ENCODE assay signal across 8 cellular contexts in genomic region chr1:72037745-72038343, GRCh38.
DNase-seq lines count a peak whose midpoint lies in the region; ATAC-seq and TF ChIP-seq lines count a peak whose summit lies in the region.

No MANE protein-coding gene starts in this region.

- dilution Hi-C loops in IMR-90 (cut with HindIII; ENCODE audit: low sequenced_read_pairs, unreplicated experiment) = no loop called here

- no peak overlapping the region for H2AK5ac ChIP-seq in IMR-90 (ENCODE audit: low read depth, low read length)

- H3K27me3 Mint-ChIP-seq in stimulated activated memory B cell treated with anti-CD40 and anti-IgM and Interleukin-4, amounts not matched to agents 10 μg/mL and 1 μg/mL and 100 μg/mL, for 72 hours = no peaks in the 10 kb centered on the region

- no peak overlapping the region for H3K56ac ChIP-seq in IMR-90 (ENCODE audit: extremely low read depth, insufficient read depth, low read length)

- CTCF ChIA-PET in BJ (lab: Yijun Ruan, JAX) (interaction anchor here (0.7 to 1.5 kb wide), 7 partner anchors 12 to 943 kb away, joined by 3 to 11 read pairs (median 3); no protein-coding TSS in a partner anchor), IMR-90 (lab: Yijun Ruan, JAX) (interaction anchor here (0.6 to 1.5 kb wide), 10 partner anchors 10 to 841 kb away, joined by 3 to 7 read pairs (median 3); no protein-coding TSS in a partner anchor)

- H3K27ac ChIP-seq in IMR-90 (ENCODE audit: insufficient read depth, low read length) = no peak overlapping the region
- no peak overlapping the region for H3K27ac ChIP-seq in foreskin keratinocyte
- H3K27ac ChIP-seq in smooth muscle cell (ENCODE audit: low read depth) = no peak overlapping the region

- no peaks in the 10 kb centered on the region for H3F3A ChIP-seq in smooth muscle cell (ENCODE audit: low read depth)

- H3K36me3 Mint-ChIP-seq in stimulated activated memory B cell treated with anti-CD40 and anti-IgM and Interleukin-4, amounts not matched to agents 10 μg/mL and 1 μg/mL and 100 μg/mL, for 72 hours = no peaks in the 10 kb centered on the region

- H2AFZ ChIP-seq in IMR-90 (replicated peaks; ENCODE audit: low read length, poor library complexity) (no peak overlapping the region), smooth muscle cell (ENCODE audit: low read depth) (no peak overlapping the region)

- H4K8ac ChIP-seq in IMR-90 (ENCODE audit: low read depth in 2 of 2, low read length in 2 of 2) = no peak overlapping the region

- no peak overlapping the region for H3K23ac ChIP-seq in IMR-90 (ENCODE audit: low read depth, low read length)

- no peaks in the 10 kb centered on the region; a peak in 1 of 4 replicates for H3K79me1 ChIP-seq in IMR-90 (ENCODE audit: low read depth in 1 of 2, low read length in 2 of 2)

- BruUV-seq in IMR-90 (replicated peaks; lab: Mats Ljungman, UMichigan) = no TSS peak

- no peak overlapping the region for H4K5ac ChIP-seq in IMR-90 (ENCODE audit: low read depth, low read length)

- TF ChIP-seq CTCF in BJ (IDR thresholded peaks at IDR 0.05; ENCODE audit: insufficient read depth, low read depth, low read length) (peak; percentile 60), IMR-90 (conservative IDR thresholded peaks at IDR 0.05; ENCODE audit: low read depth, low read length) (peak; percentile 59), foreskin keratinocyte (conservative IDR thresholded peaks at IDR 0.05) (peak; percentile 71), smooth muscle cell (IDR thresholded peaks at IDR 0.05; ENCODE audit: borderline replicate concordance, insufficient read depth, poor library complexity, severe bottlenecking) (peak; percentile 73)

- H3K14ac ChIP-seq in IMR-90 (replicated peaks; ENCODE audit: low read depth, low read length) = no peak overlapping the region

- H3K9me3 ChIP-seq in IMR-90 (ENCODE audit: control insufficient read depth, insufficient read depth, low read length) (no peaks in the 10 kb centered on the region), smooth muscle cell (replicated peaks; ENCODE audit: low read depth) (no peaks in the 10 kb centered on the region)

- no peak overlapping the region for H3K4me3 Mint-ChIP-seq in stimulated activated memory B cell treated with anti-CD40 and anti-IgM and Interleukin-4, amounts not matched to agents 10 μg/mL and 1 μg/mL and 100 μg/mL, for 72 hours

- H3K9ac ChIP-seq in IMR-90 (ENCODE audit: low read depth, low read length) (no peak overlapping the region), smooth muscle cell (ENCODE audit: low read depth) (no peak overlapping the region)

- DNase-seq in BJ (ENCODE audit: low read depth) (no peak), IMR-90 (peak; percentile 49), SK-N-DZ (ENCODE audit: low spot score) (peak; percentile 25), foreskin keratinocyte (peak; percentile 8 to 20), smooth muscle cell (lab: John Stamatoyannopoulos, UW; ENCODE audit: unreplicated experiment) (no peak), NCI-H2227 treated with DMSO at 0.1 percent for 48 hours (lab: John Stamatoyannopoulos, UW) (no peak)

- H4K20me1 ChIP-seq in IMR-90 (ENCODE audit: insufficient read depth, low read length) = no peaks in the 10 kb centered on the region
- no peaks in the 10 kb centered on the region for H4K20me1 ChIP-seq in smooth muscle cell (ENCODE audit: low read depth)

- no peak overlapping the region for H4K91ac ChIP-seq in IMR-90 (ENCODE audit: insufficient read depth, low read depth, low read length)

- no peaks in the 10 kb centered on the region for H3K9me1 ChIP-seq in IMR-90 (ENCODE audit: insufficient read depth, low read length)

- no peak overlapping the region for H3K4ac ChIP-seq in IMR-90 (ENCODE audit: low read depth, low read length)

- H2BK5ac ChIP-seq in IMR-90 (ENCODE audit: low read depth, low read length, poor library complexity, severe bottlenecking) = no peak overlapping the region

- TF ChIP-seq RAD21 in IMR-90 (IDR thresholded peaks at IDR 0.05; ENCODE audit: low read length) = peak; percentile 58

- no peak overlapping the region for H2BK15ac ChIP-seq in IMR-90 (ENCODE audit: low read depth, low read length)

- ATAC-seq in GM18505 (IDR thresholded peaks at IDR 0.05; ENCODE audit: unreplicated experiment) = peak; percentile 57
- peak; percentile 40; the same call in 1 of the 2 replicates for ATAC-seq in IMR-90 (ENCODE audit: low read depth)
- peak; percentile 62 for ATAC-seq in foreskin keratinocyte
- ATAC-seq in stimulated activated memory B cell treated with anti-CD40 and anti-IgM and Interleukin-4, amounts not matched to agents 10 μg/mL and 1 μg/mL and 100 μg/mL, for 72 hours = no peak

- H3K4me2 ChIP-seq in IMR-90 (ENCODE audit: low read depth, low read length) = no peak overlapping the region
- no peak overlapping the region for H3K4me2 ChIP-seq in smooth muscle cell

- POLR2A ChIA-PET in BJ (lab: Charles Lee) = no interaction called here
- POLR2A ChIA-PET in IMR-90 (lab: Charles Lee; ENCODE audit: unreplicated experiment) = no interaction called here

- H3K36me3 ChIP-seq in BJ (ENCODE audit: control insufficient read depth, insufficient read depth, low read length) (no peaks in the 10 kb centered on the region), IMR-90 (ENCODE audit: control insufficient read depth, insufficient read depth, low read length) (no peaks in the 10 kb centered on the region), smooth muscle cell (ENCODE audit: low read depth) (no peaks in the 10 kb centered on the region)

- no peaks in the 10 kb centered on the region for H3K9me3 Mint-ChIP-seq in stimulated activated memory B cell treated with anti-CD40 and anti-IgM and Interleukin-4, amounts not matched to agents 10 μg/mL and 1 μg/mL and 100 μg/mL, for 72 hours

- H2BK120ac ChIP-seq in IMR-90 (ENCODE audit: low read depth, low read length) = no peak overlapping the region

- no peak overlapping the region for H2BK20ac ChIP-seq in IMR-90 (ENCODE audit: low read depth, low read length)

- H3K18ac ChIP-seq in IMR-90 (ENCODE audit: low read depth, low read length) = no peak overlapping the region

- H3K4me1 Mint-ChIP-seq in stimulated activated memory B cell treated with anti-CD40 and anti-IgM and Interleukin-4, amounts not matched to agents 10 μg/mL and 1 μg/mL and 100 μg/mL, for 72 hours = no peaks in the 10 kb centered on the region

- H3K4me1 ChIP-seq in IMR-90 (ENCODE audit: control insufficient read depth, insufficient read depth, low read length) (no peaks in the 10 kb centered on the region), foreskin keratinocyte (no peaks in the 10 kb centered on the region), smooth muscle cell (ENCODE audit: low read depth) (no peaks in the 10 kb centered on the region)

- H2AK9ac ChIP-seq in IMR-90 (replicated peaks; ENCODE audit: low read depth, low read length, poor library complexity) = no peak overlapping the region

- TF ChIP-seq POLR2A in GM18505 (IDR thresholded peaks at IDR 0.05; ENCODE audit: borderline replicate concordance, extremely low read depth, insufficient read depth, insufficient read length) (no peak), IMR-90 (IDR thresholded peaks at IDR 0.05; ENCODE audit: low read depth, low read length) (no peak)

- in situ Hi-C loops in IMR-90 (cut with MboI; ENCODE audit: low sequenced_read_pairs) = loop anchor here (5.0 to 25.0 kb wide), 2 partner anchors 451 to 951 kb away; partner anchors contain the start of gene ZRANB2

- H3K27me3 ChIP-seq in BJ (ENCODE audit: control insufficient read depth, insufficient read depth, low read length) = no peaks in the 10 kb centered on the region
- no peaks in the 10 kb centered on the region for H3K27me3 ChIP-seq in IMR-90 (ENCODE audit: control insufficient read depth, insufficient read depth, low read length)
- no peaks in the 10 kb centered on the region for H3K27me3 ChIP-seq in foreskin keratinocyte
- no peaks in the 10 kb centered on the region for H3K27me3 ChIP-seq in smooth muscle cell (ENCODE audit: low read depth)

- intact Hi-C loops in IMR-90 (cut with micrococcal nuclease) = loop anchor here (1.0 to 5.0 kb wide), 3 partner anchors 450 to 946 kb away; no protein-coding TSS in a partner anchor

- H3K4me3 ChIP-seq in BJ (ENCODE audit: low read depth, low read length) = no peak overlapping the region
- no peak overlapping the region for H3K4me3 ChIP-seq in IMR-90 (ENCODE audit: insufficient read depth, low read depth, low read length)
- H3K4me3 ChIP-seq in smooth muscle cell = no peak overlapping the region

- no peaks in the 10 kb centered on the region for H3K79me2 ChIP-seq in smooth muscle cell (ENCODE audit: low read depth)

- WGBS in IMR-90 (ENCODE audit: extremely low coverage in 2 of 2, insufficient read length in 1 of 2), 2 experiments = no CpG with 5 or more reads among the region's 3 CpGs
- 45% methylated on average over 3 of the region's 3 CpGs for WGBS in smooth muscle cell (ENCODE audit: low lambda C conversion rate)

- no peak overlapping the region for H3K27ac Mint-ChIP-seq in stimulated activated memory B cell treated with anti-CD40 and anti-IgM and Interleukin-4, amounts not matched to agents 10 μg/mL and 1 μg/mL and 100 μg/mL, for 72 hours

TF ChIP-seq in IMR-90, 13 proteins besides CTCF, POLR2A, EP300 and RAD21:
- TF ChIP-seq CEBPB (IDR thresholded peaks at IDR 0.05; ENCODE audit: low read depth, low read length) (no peak), SMC3 (IDR thresholded peaks at IDR 0.05; ENCODE audit: low read depth, low read length) (peak; percentile 71)

Comparison
In these comparisons a context has a peak if more than half of its experiments do, and no peak if none do; other contexts are left out.
1. DNase-seq: peak in IMR-90 (single experiment), SK-N-DZ (single experiment) and foreskin keratinocyte (2 of 2); none in BJ (single experiment), smooth muscle cell (single experiment) and NCI-H2227 treated with DMSO at 0.1 percent for 48 hours (single experiment).
2. Peak in every context shown above with its lines, with median percentiles within 50 percentile points of each other: CTCF ChIP-seq.